32 cellular contexts compared by ENCODE assay signal in the genomic region with DNA sequence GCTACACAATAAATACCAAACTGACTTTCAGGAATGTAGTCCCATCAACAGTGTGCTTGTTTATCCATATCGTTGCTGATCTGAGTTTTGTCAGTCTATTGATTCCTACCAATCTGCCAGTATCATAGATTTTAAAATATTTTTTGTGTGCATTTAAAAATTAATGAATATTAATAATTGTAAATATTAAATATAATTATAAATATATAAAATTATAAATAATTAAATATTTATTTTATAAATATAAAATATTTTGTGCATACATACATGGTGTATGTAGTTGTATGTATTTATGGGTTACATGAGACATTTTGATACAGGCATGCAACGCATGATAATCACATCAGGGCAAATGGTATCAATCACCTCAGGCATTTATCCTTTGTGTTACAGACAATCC.
"Had no signal": no experiment of that assay in that cellular context is flagged by ENCODE, and none has a peak within 500 bp of the region (broad histone marks: within the 10 kb centered on the region; RNA-seq: fewer than 3 reads in every experiment).

No MANE protein-coding gene starts in this region.

- ATAC-seq: activated CD4-positive, alpha-beta T cell treated with anti-CD3 and anti-CD28 coated beads for 36 hours; activated CD4-positive, CD25-positive, alpha-beta regulatory T cell treated with anti-CD3 and anti-CD28 coated beads, Interleukin-2, amount 50 U/mL, for 24 hours; activated CD8-positive, alpha-beta T cell treated with anti-CD3 and anti-CD28 coated beads, Interleukin-2, amount 10 ng/mL, durations not matched to agents 7 days and 5 days; body of pancreas; SK-N-SH treated with all-trans-retinoic acid at 6 μM for 48 hours; T-cell; T-helper 17 cell had no signal

- H3K4me3 Mint-ChIP-seq: activated CD4-positive, alpha-beta T cell treated with anti-CD3 and anti-CD28 coated beads for 36 hours; activated CD4-positive, alpha-beta T cell treated with anti-CD3 and anti-CD28 coated beads, Interleukin-2, amount 10 ng/mL, durations not matched to agents 7 days and 5 days; activated CD8-positive, alpha-beta T cell treated with anti-CD3 and anti-CD28 coated beads, Interleukin-2, amount 10 ng/mL, durations not matched to agents 7 days and 5 days; activated naive CD4-positive, alpha-beta T cell treated with anti-CD3 and anti-CD28 coated beads, Interleukin-2, amount 50 U/mL, for 24 hours; activated T-cell treated with anti-CD3 and anti-CD28 coated beads, Interleukin-2, amount 50 U/mL, for 24 hours; T-cell; T-helper 17 cell had no signal

- H3K4me3 ChIP-seq: adrenal gland, body of pancreas, MG63 had no signal

- H3K9me3 ChIP-seq: adrenal gland, body of pancreas, MG63 had no signal

- H3K27me3 Mint-ChIP-seq: activated CD4-positive, alpha-beta T cell treated with anti-CD3 and anti-CD28 coated beads for 36 hours; activated CD4-positive, alpha-beta T cell treated with anti-CD3 and anti-CD28 coated beads, Interleukin-2, amount 10 ng/mL, durations not matched to agents 7 days and 5 days; activated naive CD4-positive, alpha-beta T cell treated with anti-CD3 and anti-CD28 coated beads, Interleukin-2, amount 50 U/mL, for 24 hours; activated T-cell treated with anti-CD3 and anti-CD28 coated beads, Interleukin-2, amount 50 U/mL, for 24 hours; T-cell; T-helper 17 cell had no signal

- H3K9me3 Mint-ChIP-seq: activated CD4-positive, alpha-beta T cell treated with anti-CD3 and anti-CD28 coated beads, Interleukin-2, amount 10 ng/mL, durations not matched to agents 7 days and 5 days; activated naive CD4-positive, alpha-beta T cell treated with anti-CD3 and anti-CD28 coated beads, Interleukin-2, amount 50 U/mL, for 24 hours; activated T-cell treated with anti-CD3 and anti-CD28 coated beads, Interleukin-2, amount 50 U/mL, for 24 hours had no signal

- H3K27me3 ChIP-seq: adrenal gland, body of pancreas, MG63 had no signal

- H3K27ac ChIP-seq: adrenal gland, body of pancreas had no signal

- H3K27ac Mint-ChIP-seq: activated CD4-positive, alpha-beta T cell treated with anti-CD3 and anti-CD28 coated beads for 36 hours; activated CD4-positive, alpha-beta T cell treated with anti-CD3 and anti-CD28 coated beads, Interleukin-2, amount 10 ng/mL, durations not matched to agents 7 days and 5 days; activated CD8-positive, alpha-beta T cell treated with anti-CD3 and anti-CD28 coated beads, Interleukin-2, amount 10 ng/mL, durations not matched to agents 7 days and 5 days; activated naive CD4-positive, alpha-beta T cell treated with anti-CD3 and anti-CD28 coated beads, Interleukin-2, amount 50 U/mL, for 24 hours; activated T-cell treated with anti-CD3 and anti-CD28 coated beads, Interleukin-2, amount 50 U/mL, for 24 hours; activated T-helper 2 cell treated with anti-CD3 and anti-CD28 coated beads, Interferon-gamma antibody, Interleukin-2, Interleukin-4, amounts not matched to agents 10 μg/mL and 5 μg/mL and 100 μg/mL, durations not matched to agents 14 hours and 24 hours and 36 hours; T-cell; T-helper 17 cell had no signal

- H3K4me1 Mint-ChIP-seq: activated CD4-positive, alpha-beta T cell treated with anti-CD3 and anti-CD28 coated beads for 36 hours had no signal

- H3K4me1 ChIP-seq: adrenal gland, body of pancreas had no signal

- DNase-seq: activated CD4-positive, alpha-beta T cell treated with anti-CD3 and anti-CD28 coated beads for 36 hours; activated CD4-positive, alpha-beta T cell treated with anti-CD3 and anti-CD28 coated beads, Interleukin-2, amount 10 ng/mL, durations not matched to agents 7 days and 5 days; activated CD4-positive, alpha-beta T cell treated with anti-CD3 and anti-CD28 coated beads, Interleukin-2, amount 50 U/mL, for 48 hours; activated CD8-positive, alpha-beta T cell treated with anti-CD3 and anti-CD28 coated beads, Interleukin-2, amount 10 ng/mL, durations not matched to agents 7 days and 5 days; activated gamma-delta T cell; activated naive CD4-positive, alpha-beta T cell treated with Interleukin-2 at 50 U/mL for 16 hours; activated T-cell treated with anti-CD3 and anti-CD28 coated beads, Interleukin-2, amount 50 U/mL, for 24 hours; adrenal gland; body of pancreas; central memory CD4-positive, alpha-beta T cell; Kasumi-1; KG1; MG63; NCI-H1048; NCI-H1105 treated with DMSO at 0.1 percent for 48 hours; NCI-H1436; NCI-H1694; NCI-H1930; NCI-H2081 treated with DMSO at 0.1 percent for 48 hours; NCI-H345; NCI-H524 treated with DMSO at 0.1 percent for 48 hours; RPMI8226; SHP77 treated with DMSO at 0.1 percent for 48 hours; T-cell; T-helper 17 cell; T1000 had no signal

- FAIRE-seq: astrocyte, bronchial epithelial cell had no signal
